Comparison of ENCODE assay signal across 17 cellular contexts in the genomic region with DNA sequence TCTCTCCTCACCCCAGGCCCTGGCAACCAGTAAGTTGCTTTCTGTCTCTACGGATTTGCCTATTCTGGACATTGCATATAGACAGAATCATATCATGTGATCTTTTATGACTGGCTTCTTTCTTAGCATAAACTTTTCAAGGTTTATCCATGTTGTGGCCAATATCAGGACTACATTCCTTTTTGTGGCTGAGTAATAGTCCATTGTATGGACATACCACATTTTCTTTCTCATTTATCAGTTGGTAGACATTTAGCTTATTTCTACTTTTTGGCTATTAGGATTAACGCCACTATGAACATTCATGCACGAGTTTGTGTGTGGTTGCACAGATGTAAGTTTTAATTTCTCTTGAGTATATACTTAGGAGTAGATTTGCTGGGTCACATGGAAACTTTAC. TPM values are rescaled to one million over a fixed set of nuclear protein-coding genes. Genes with fewer than 3 reads are reported as not detected.
DNase-seq lines count a peak whose midpoint lies in the region; ATAC-seq, FAIRE-seq and TF ChIP-seq lines count a peak whose summit lies in the region.
"Had no signal": no experiment of that assay in that cellular context is flagged by ENCODE, and none has a peak within 500 bp of the region (broad histone marks: within the 10 kb centered on the region; RNA-seq: fewer than 3 reads in every experiment).

No MANE protein-coding gene starts in this region.

- ATAC-seq in SK-N-SH treated with all-trans-retinoic acid at 6 μM for 48 hours (no peak), K562 (no peak), HG02623 (IDR thresholded peaks at IDR 0.05; ENCODE audit: unreplicated experiment) (no peak)
- ATAC-seq in activated CD8-positive, alpha-beta memory T cell treated with anti-CD3 and anti-CD28 coated beads, Interleukin-2, amount 10 ng/mL, durations not matched to agents 7 days and 5 days = no peak
- ATAC-seq: GM23338 had no signal

- no peak for FAIRE-seq in K562 (lab: Jason Lieb, UNC)
- FAIRE-seq: GM12891, HTR-8/SVneo had no signal

- H3K4me2 ChIP-seq in SK-N-SH = no peak overlapping the region
- no peak overlapping the region for H3K4me2 ChIP-seq in K562 (ENCODE audit: insufficient read depth, low read length)
- H3K4me2 ChIP-seq: BLaER1, GM23338 had no signal

- H3K4me1 Mint-ChIP-seq in activated CD8-positive, alpha-beta memory T cell treated with anti-CD3 and anti-CD28 coated beads, Interleukin-2, amount 10 ng/mL, durations not matched to agents 7 days and 5 days = no peaks in the 10 kb centered on the region
- H3K4me1 Mint-ChIP-seq: GM23338 had no signal

- H3K36me3 Mint-ChIP-seq in activated CD8-positive, alpha-beta memory T cell treated with anti-CD3 and anti-CD28 coated beads, Interleukin-2, amount 10 ng/mL, durations not matched to agents 7 days and 5 days = peaks cover 16% of the 10 kb centered on the region

- H3K27me3 ChIP-seq in SK-N-SH (ENCODE audit: insufficient read depth) = no peaks in the 10 kb centered on the region
- H3K27me3 ChIP-seq in K562 (ENCODE audit: control insufficient read depth in 2 of 2, insufficient read depth in 2 of 2, low read length in 2 of 2) = no peaks in the 10 kb centered on the region
- H3K27me3 ChIP-seq in rectal smooth muscle tissue (ENCODE audit: control insufficient read depth, insufficient read depth, low read length) = no peaks in the 10 kb centered on the region
- H3K27me3 ChIP-seq: BLaER1 had no signal

- no peaks in the 10 kb centered on the region for H3K9me3 Mint-ChIP-seq in activated CD8-positive, alpha-beta memory T cell treated with anti-CD3 and anti-CD28 coated beads, Interleukin-2, amount 10 ng/mL, durations not matched to agents 7 days and 5 days (ENCODE audit: low read depth)
- H3K9me3 Mint-ChIP-seq: CD8-positive, alpha-beta memory T cell; HFFc6 had no signal

- DNase-seq in SK-N-SH (no peak), K562 (ENCODE audit: extremely low read depth in 1 of 4, low spot score in 3 of 4) (no peak)
- no peak for DNase-seq in activated CD8-positive, alpha-beta memory T cell treated with anti-CD3 and anti-CD28 coated beads, Interleukin-2, amount 10 ng/mL, durations not matched to agents 7 days and 5 days
- no peak for DNase-seq in central memory CD4-positive, alpha-beta T cell
- DNase-seq: AML-193; CD8-positive, alpha-beta memory T cell; DMS 273 treated with DMSO at 0.1 percent for 48 hours; H7 had no signal

- H3K4me1 ChIP-seq in SK-N-SH (ENCODE audit: control insufficient read depth in 1 of 2, insufficient read depth in 2 of 2, low read depth in 1 of 2, low read length in 1 of 2) (no peaks in the 10 kb centered on the region), HEK293 (ENCODE audit: control insufficient read depth, insufficient read depth, low read length) (no peaks in the 10 kb centered on the region), K562 (replicated peaks in 1 of 2; ENCODE audit: control insufficient read depth in 2 of 2, insufficient read depth in 2 of 2, low read length in 2 of 2) (no peaks in the 10 kb centered on the region), rectal smooth muscle tissue (ENCODE audit: control insufficient read depth, insufficient read depth, low read length) (peaks cover 7% of the 10 kb centered on the region)

- H3K4me3 Mint-ChIP-seq in activated CD8-positive, alpha-beta memory T cell treated with anti-CD3 and anti-CD28 coated beads, Interleukin-2, amount 10 ng/mL, durations not matched to agents 7 days and 5 days = no peak overlapping the region
- H3K4me3 Mint-ChIP-seq: CD8-positive, alpha-beta memory T cell; GM23338 had no signal

- no peak overlapping the region for H3K4me3 ChIP-seq in SK-N-SH (ENCODE audit: low read depth in 2 of 2, low read length in 1 of 2)
- H3K4me3 ChIP-seq in HEK293 (ENCODE audit: low read depth, low read length) = no peak overlapping the region
- H3K4me3 ChIP-seq in K562 = no peak overlapping the region
- no peak overlapping the region for H3K4me3 ChIP-seq in rectal smooth muscle tissue (ENCODE audit: low read length)
- H3K4me3 ChIP-seq: BLaER1, GM23338 had no signal

- in situ Hi-C loops in K562 (cut with MboI) = no loop called here

- 100% methylated on average over 3 of the region's 3 CpGs for WGBS in SK-N-SH (ENCODE audit: low lambda C conversion rate)
- 82% methylated on average over 3 of the region's 3 CpGs for WGBS in K562 (ENCODE audit: insufficient coverage, low coverage, missing lambda C conversion rate)

- CTCF ChIA-PET in SK-N-SH (lab: Yijun Ruan, JAX) (no interaction called here), HEK293 (lab: Yijun Ruan, JAX) (interaction anchor here (0.5 to 2.5 kb wide), 9 partner anchors 10 to 138 kb away, joined by 3 to 15 read pairs (median 5); no protein-coding TSS in a partner anchor), K562 (lab: Yijun Ruan, JAX; ENCODE audit: low intra/inter-chr PET ratio) (no interaction called here)
- CTCF ChIA-PET in activated CD8-positive, alpha-beta memory T cell treated with anti-CD3 and anti-CD28 coated beads, Interleukin-2, amount 10 ng/mL, durations not matched to agents 7 days and 5 days (lab: Charles Lee) = interaction anchor here (2.3 kb wide), 1 partner anchor 14 kb away, joined by 6 read pairs; no protein-coding TSS in a partner anchor

- no peak for TF ChIP-seq POLR2A in K562 (conservative IDR thresholded peaks at IDR 0.05)

- H3K27ac ChIP-seq in SK-N-SH (ENCODE audit: low read depth in 2 of 2, low read length in 1 of 2) (no peak overlapping the region), HEK293 (ENCODE audit: extremely low read depth, low read depth, low read length) (no peak overlapping the region), K562 (ENCODE audit: extremely low read depth, low read depth, low read length) (no peak overlapping the region), rectal smooth muscle tissue (ENCODE audit: low read depth, low read length) (no peak overlapping the region)
- H3K27ac ChIP-seq: BLaER1 had no signal

- intact Hi-C loops in K562 (cut with micrococcal nuclease) = loop anchor here (2.0 kb wide), 1 partner anchor 159 kb away; no protein-coding TSS in a partner anchor

- TF ChIP-seq RAD21 in SK-N-SH (IDR thresholded peaks at IDR 0.05; ENCODE audit: low read length) = no peak
- TF ChIP-seq RAD21 in K562 (CRISPR knock-in tag; conservative IDR thresholded peaks at IDR 0.05 in 1 of 2, IDR thresholded peaks at IDR 0.05 in 1 of 2) = no peak

- no peaks in the 10 kb centered on the region for H3K9me1 ChIP-seq in K562 (ENCODE audit: control insufficient read depth, insufficient read depth, low read length)

- H3F3A ChIP-seq in SK-N-SH (replicated peaks; ENCODE audit: insufficient read depth) = no peaks in the 10 kb centered on the region

- H3K9me2 ChIP-seq in SK-N-SH = no peaks in the 10 kb centered on the region

- no TSS peak for BruUV-seq in K562 (replicated peaks; lab: Mats Ljungman, UMichigan)

- H3K9ac ChIP-seq in SK-N-SH = no peak overlapping the region
- no peak overlapping the region for H3K9ac ChIP-seq in K562 (ENCODE audit: insufficient read depth in 1 of 2, low read depth in 2 of 2, low read length in 2 of 2)
- H3K9ac ChIP-seq in rectal smooth muscle tissue (ENCODE audit: low read length) = peak overlapping the region; percentile 18
- H3K9ac ChIP-seq: BLaER1 had no signal

- H3K9me3 ChIP-seq in SK-N-SH (no peaks in the 10 kb centered on the region), HEK293 (ENCODE audit: control insufficient read depth, insufficient read depth, low read depth, low read length) (no peaks in the 10 kb centered on the region), K562 (replicated peaks; ENCODE audit: control insufficient read depth, insufficient read depth, low read depth, low read length) (no peaks in the 10 kb centered on the region)

- TF ChIP-seq EP300 in SK-N-SH (IDR thresholded peaks at IDR 0.05; ENCODE audit: borderline replicate concordance in 1 of 2, low read depth in 1 of 2, low read length in 1 of 2) (no peak), K562 (IDR thresholded peaks at IDR 0.05; ENCODE audit: low read length) (no peak)

- no peak overlapping the region for H3K27ac Mint-ChIP-seq in activated CD8-positive, alpha-beta memory T cell treated with anti-CD3 and anti-CD28 coated beads, Interleukin-2, amount 10 ng/mL, durations not matched to agents 7 days and 5 days
- H3K27ac Mint-ChIP-seq: GM23338 had no signal

- H3K36me3 ChIP-seq in SK-N-SH (replicated peaks in 1 of 2; ENCODE audit: control insufficient read depth in 1 of 2, insufficient read depth in 2 of 2, low read length in 1 of 2) = peaks cover 11 to 19% of the 10 kb centered on the region in 2 experiments
- peaks cover 31 to 53% of the 10 kb centered on the region in 2 experiments for H3K36me3 ChIP-seq in HEK293 (ENCODE audit: control insufficient read depth in 2 of 2, insufficient read depth in 1 of 2, low read length in 2 of 2)
- H3K36me3 ChIP-seq in K562 (ENCODE audit: control insufficient read depth, insufficient read depth, low read length) = no peaks in the 10 kb centered on the region
- H3K36me3 ChIP-seq in rectal smooth muscle tissue (ENCODE audit: control insufficient read depth, insufficient read depth, low read length) = peaks cover 11% of the 10 kb centered on the region

- H4K20me1 ChIP-seq in SK-N-SH (ENCODE audit: insufficient read depth) (no peaks in the 10 kb centered on the region), K562 (replicated peaks; ENCODE audit: control insufficient read depth, insufficient read depth, low read length) (no peaks in the 10 kb centered on the region)
- H4K20me1 ChIP-seq: BLaER1 had no signal

- TF ChIP-seq CTCF in SK-N-SH (IDR thresholded peaks at IDR 0.05) (no peak), HEK293 (tag by site-specific recombination; IDR thresholded peaks at IDR 0.05) (no peak), K562 (IDR thresholded peaks at IDR 0.05 in 2 of 3, conservative IDR thresholded peaks at IDR 0.05 in 1 of 3; ENCODE audit: insufficient read depth in 2 of 3, low read depth in 1 of 3, low read length in 3 of 3) (no peak)

- POLR2A ChIA-PET in SK-N-SH (lab: Yijun Ruan, JAX) (no interaction called here), HEK293 (lab: Yijun Ruan, JAX) (no interaction called here), K562 (lab: Yijun Ruan, JAX) (interaction anchor here (1.5 kb wide), 1 partner anchor 172 kb away, joined by 3 read pairs; no protein-coding TSS in a partner anchor)

- H2AFZ ChIP-seq in SK-N-SH (ENCODE audit: low read depth) (no peak overlapping the region), K562 (ENCODE audit: low read depth, low read length) (no peak overlapping the region)
- H2AFZ ChIP-seq: GM23338 had no signal

- H3K79me2 ChIP-seq in SK-N-SH (ENCODE audit: insufficient read depth) (no peaks in the 10 kb centered on the region), K562 (ENCODE audit: control insufficient read depth, insufficient read depth, low read length) (no peaks in the 10 kb centered on the region)

- no peaks in the 10 kb centered on the region for H3K27me3 Mint-ChIP-seq in activated CD8-positive, alpha-beta memory T cell treated with anti-CD3 and anti-CD28 coated beads, Interleukin-2, amount 10 ng/mL, durations not matched to agents 7 days and 5 days
- H3K27me3 Mint-ChIP-seq: CD8-positive, alpha-beta memory T cell had no signal

RNA-seq across cellular contexts. Expression of gene ARFGAP3, which starts 35.7 kb away (rescaled TPM):
- polyA plus RNA-seq in SK-N-SH (2012; rRNA removed) = 12.6 and 16.6 TPM in 2 replicates
- 15.8 and 16.3 TPM in 2 replicates for polyA plus RNA-seq in SK-N-SH (2012; cell fraction: cytosol; rRNA removed)
- 14.5 and 21.8 TPM in 2 replicates for polyA plus RNA-seq in SK-N-SH (2012; cell fraction: nucleus; rRNA removed)
- total RNA-seq in K562 (2011; cell fraction: chromatin; rRNA removed; ENCODE audit: low replicate concordance) = 20.5 and 26.2 TPM in 2 replicates
- 15.8 and 18.3 TPM in 2 replicates for total RNA-seq in K562 (2011; cell fraction: nucleolus; rRNA removed)
- total RNA-seq in K562 (2011; cell fraction: nucleoplasm; rRNA removed) = 17.1 and 19.2 TPM in 2 replicates
- 14.2 and 16.9 TPM in 2 replicates for total RNA-seq in K562 (2014; rRNA removed)
- 23.0 and 24.9 TPM in 2 replicates for total RNA-seq in K562 (2014; rRNA removed; fragmentation: Illumina TruSeq; extraction: Trizol)
- total RNA-seq in K562 (2015; rRNA removed; fragmentation: Illumina TruSeq; extraction: Trizol) = 19.3 and 19.5 TPM in 2 replicates
- total RNA-seq in K562 (2021) = 17.1 and 18.2 TPM in 2 replicates
- polyA plus RNA-seq in K562 (2011; rRNA removed) = 26.5 and 27.6 TPM in 2 replicates
- polyA plus RNA-seq in K562 (2011; cell fraction: cytosol; rRNA removed) = 14.9 and 21.7 TPM in 2 replicates
- polyA plus RNA-seq in K562 (2011; cell fraction: nucleus; rRNA removed) = 14.5 and 18.6 TPM in 2 replicates
- 17.4 and 27.0 TPM in 2 replicates for polyA plus RNA-seq in K562 (2012)
- 18.4 and 22.0 TPM in 2 replicates for polyA plus RNA-seq in K562 (2014; fragmentation: Illumina TruSeq; extraction: Trizol)
- 10 to 100 TPM; 25.5 to 31.9 TPM for polyA plus RNA-seq in K562 (2014; fragmentation: Nextera tagmentation; extraction: Ambion mirVana)
- 20.1 and 22.7 TPM in 2 replicates for polyA plus RNA-seq in K562 (2014; rRNA removed)
- polyA minus RNA-seq in K562 (2011; rRNA and poly(A)+ RNA removed) = 27.1 and 29.5 TPM in 2 replicates
- 13.4 and 20.8 TPM in 2 replicates for polyA minus RNA-seq in K562 (2011; cell fraction: cytosol; rRNA and poly(A)+ RNA removed)
- polyA minus RNA-seq in K562 (2011; cell fraction: nucleus; rRNA and poly(A)+ RNA removed) = 7.0 and 15.8 TPM in 2 replicates
- total RNA-seq in activated CD8-positive, alpha-beta memory T cell treated with anti-CD3 and anti-CD28 coated beads, Interleukin-2, amount 10 ng/mL, durations not matched to agents 7 days and 5 days = 10 to 100 TPM; 31.2 to 35.4 TPM

Comparison
In these comparisons a context has a peak if more than half of its experiments do, and no peak if none do; other contexts are left out.
1. CTCF ChIA-PET loops: an anchor here in HEK293 (0.5 to 2.5 kb wide) and activated CD8-positive, alpha-beta memory T cell treated with anti-CD3 and anti-CD28 coated beads, Interleukin-2, amount 10 ng/mL, durations not matched to agents 7 days and 5 days (2.3 kb wide); none called in SK-N-SH and K562.